In the genomic region with DNA sequence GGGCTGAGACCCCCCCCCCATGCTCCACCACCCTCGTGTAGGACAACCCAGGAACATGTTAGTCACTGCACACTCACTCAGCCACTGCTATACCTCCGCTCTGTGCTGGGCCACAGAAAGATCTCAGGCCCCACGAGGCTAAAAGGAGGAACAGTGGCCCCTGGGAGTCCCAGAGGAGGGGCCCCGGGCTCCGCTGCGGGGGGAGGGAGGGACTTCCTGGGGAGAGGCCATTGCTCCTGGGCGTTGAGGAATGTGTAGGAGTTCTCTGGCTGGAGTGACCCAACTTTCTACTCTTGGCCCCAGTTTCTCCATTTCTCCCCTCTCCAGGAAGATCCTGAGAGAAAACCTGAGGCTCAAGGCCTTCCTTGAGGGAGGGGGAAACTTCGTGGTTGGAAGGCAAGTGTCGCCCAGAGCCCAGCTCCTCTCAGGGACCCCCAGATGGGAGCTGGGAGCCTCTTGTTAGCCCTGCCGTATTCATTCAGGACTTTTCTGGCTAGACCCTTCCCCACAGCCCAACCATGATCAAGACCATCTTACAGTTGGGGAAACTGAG, we compare ENCODE assay signal across 22 cellular contexts. TPM values are rescaled to one million over a fixed set of nuclear protein-coding genes. Genes with fewer than 3 reads are reported as not detected.
A peak's percentile ranks its signal among the peaks of the same experiment; 100 is the strongest.
DNase-seq lines count a peak whose midpoint lies in the region; ATAC-seq, FAIRE-seq and TF ChIP-seq lines count a peak whose summit lies in the region.
"Had no signal": no experiment of that assay in that cellular context is flagged by ENCODE, and none has a peak within 500 bp of the region (broad histone marks: within the 10 kb centered on the region; RNA-seq: fewer than 3 reads in every experiment).

No MANE protein-coding gene starts in this region.

- TF ChIP-seq CTCF in HCT116 (IDR thresholded peaks at IDR 0.05 in 2 of 3, conservative IDR thresholded peaks at IDR 0.05 in 1 of 3; ENCODE audit: borderline replicate concordance in 1 of 3, insufficient read depth in 1 of 3, low read depth in 2 of 3, low read length in 2 of 3), result no peak

- H3K4me3 ChIP-seq in HCT116 (replicated peaks in 1 of 2; ENCODE audit: low read depth in 1 of 2, low read length in 2 of 2) (no peak overlapping the region), mesenchymal stem cell (ENCODE audit: insufficient read depth in 1 of 2, low read depth in 1 of 2, low read length in 2 of 2) (no peak overlapping the region)
- H3K4me3 ChIP-seq: heart left ventricle had no signal

- peaks cover 9 to 61% of the 10 kb centered on the region in 2 experiments; a peak in 3 of 4 replicates for H3K4me1 ChIP-seq in HCT116 (ENCODE audit: control insufficient read depth in 1 of 2, insufficient read depth in 2 of 2, low read length in 2 of 2)
- peaks cover 2% of the 10 kb centered on the region for H3K4me1 ChIP-seq in mesenchymal stem cell (ENCODE audit: control insufficient read depth, insufficient read depth, low read depth, low read length)

- H3K27me3 ChIP-seq in HCT116 (ENCODE audit: insufficient read depth, low read length) (no peaks in the 10 kb centered on the region), mesenchymal stem cell (ENCODE audit: control insufficient read depth in 1 of 2, insufficient read depth in 1 of 2, low read length in 2 of 2) (peaks cover 75 to 81% of the 10 kb centered on the region in 2 experiments)

- H3K79me1 ChIP-seq in mesenchymal stem cell (replicated peaks; ENCODE audit: low read length, poor library complexity, severe bottlenecking), result no peaks in the 10 kb centered on the region

- no peak for TF ChIP-seq POLR2A in HCT116 (IDR thresholded peaks at IDR 0.05; ENCODE audit: borderline replicate concordance, extremely low read depth, insufficient read depth, insufficient read length)

- intact Hi-C loops in activated CD4-positive, alpha-beta T cell treated with anti-CD3 and anti-CD28 coated beads for 36 hours (cut with DNase I, micrococcal nuclease), result loop anchor here (1.0 to 5.0 kb wide), 6 partner anchors 14 to 221 kb away; partner anchors contain the start of genes ONECUT3 (in 1 of the 2) and UQCR11 (in 1 of the 2)
- intact Hi-C loops in HCT116 (cut with micrococcal nuclease) (loop anchor here (1.0 kb wide), 1 partner anchor 95 kb away; no protein-coding TSS in a partner anchor), sciatic nerve (cut with DNase I) (loop anchor here (5.0 kb wide), 1 partner anchor 220 kb away; no protein-coding TSS in a partner anchor)

- CTCF ChIA-PET in activated CD4-positive, alpha-beta T cell treated with anti-CD3 and anti-CD28 coated beads for 36 hours (lab: Charles Lee), result interaction anchor here (0.6 to 2.5 kb wide), 6 partner anchors 9 to 697 kb away, joined by 3 to 20 read pairs (median 4); no protein-coding TSS in a partner anchor
- CTCF ChIA-PET in HCT116 (lab: Charles Lee), result interaction anchor here (1.0 to 1.2 kb wide), 3 partner anchors 19 to 221 kb away, joined by 3 to 5 read pairs (median 4); no protein-coding TSS in a partner anchor

- no peak overlapping the region for H2BK120ac ChIP-seq in mesenchymal stem cell (ENCODE audit: low read depth, low read length)

- H3K4me3 Mint-ChIP-seq in activated CD4-positive, alpha-beta T cell treated with anti-CD3 and anti-CD28 coated beads for 36 hours, result no peak overlapping the region
- H3K4me3 Mint-ChIP-seq: activated CD8-positive, alpha-beta memory T cell treated with anti-CD3 and anti-CD28 coated beads, Interleukin-2, amount 10 ng/mL, durations not matched to agents 7 days and 5 days; central memory CD8-positive, alpha-beta T cell; mesothelial cell of epicardium; natural killer cell had no signal

- H3K36me3 ChIP-seq in HCT116 (ENCODE audit: control insufficient read depth in 1 of 2, insufficient read depth in 2 of 2, low read length in 2 of 2) (0 out of 4 replicates have a peak, but pooled peaks cover 0 to 7% of the 10 kb centered on the region in 2 experiments), mesenchymal stem cell (ENCODE audit: control insufficient read depth in 1 of 2, insufficient read depth in 2 of 2, low read depth in 1 of 2, low read length in 2 of 2) (no peaks in the 10 kb centered on the region)
- H3K36me3 ChIP-seq: heart left ventricle had no signal

- H3K4me2 ChIP-seq in HCT116 (ENCODE audit: low read length) (peak overlapping the region; percentile 56), mesenchymal stem cell (ENCODE audit: low read length, poor library complexity, severe bottlenecking) (no peak overlapping the region)

- H2BK15ac ChIP-seq in mesenchymal stem cell (ENCODE audit: low read depth, poor library complexity, severe bottlenecking), result no peak overlapping the region

- POLR2A ChIA-PET in activated CD4-positive, alpha-beta T cell treated with anti-CD3 and anti-CD28 coated beads for 36 hours (lab: Charles Lee), result interaction anchor here (1.1 kb wide), 1 partner anchor 498 kb away, joined by 3 read pairs; no protein-coding TSS in a partner anchor
- POLR2A ChIA-PET in HCT116 (lab: Charles Lee), result no interaction called here

- no peak overlapping the region for H3K14ac ChIP-seq in mesenchymal stem cell (ENCODE audit: low read length in 2 of 2)

- no peaks in the 10 kb centered on the region for H3K4me1 Mint-ChIP-seq in activated CD4-positive, alpha-beta T cell treated with anti-CD3 and anti-CD28 coated beads for 36 hours
- H3K4me1 Mint-ChIP-seq: activated CD8-positive, alpha-beta memory T cell treated with anti-CD3 and anti-CD28 coated beads, Interleukin-2, amount 10 ng/mL, durations not matched to agents 7 days and 5 days; central memory CD8-positive, alpha-beta T cell; mesothelial cell of epicardium had no signal

- RAD21 ChIA-PET in HCT116 (lab: Charles Lee; ENCODE audit: low non-redundant PET in 1 of 2, low total read pairs in 2 of 2, uncharacterized antibody in 2 of 2, unreplicated experiment in 2 of 2), result no interaction called here

- BruUV-seq in HCT116 (replicated peaks; lab: Mats Ljungman, UMichigan), result no TSS peak

- H3K9ac ChIP-seq in HCT116 (ENCODE audit: low read length), result peak overlapping the region; percentile 28
- H3K9ac ChIP-seq in mesenchymal stem cell (ENCODE audit: low read length), result no peak overlapping the region

- H4K91ac ChIP-seq in mesenchymal stem cell (ENCODE audit: low read length), result no peak overlapping the region

- H2AFZ ChIP-seq in HCT116 (ENCODE audit: low read depth, low read length, poor library complexity, severe bottlenecking) (no peak overlapping the region), mesenchymal stem cell (ENCODE audit: low read depth, low read length) (no peak overlapping the region)

- H3K4ac ChIP-seq in mesenchymal stem cell (ENCODE audit: low read depth in 1 of 2, low read length in 2 of 2), result no peak overlapping the region

- no peak for DNase-seq in activated CD4-positive, alpha-beta T cell treated with anti-CD3 and anti-CD28 coated beads for 36 hours
- DNase-seq in activated CD4-positive, alpha-beta T cell treated with anti-CD3 and anti-CD28 coated beads, Interleukin-2, amount 50 U/mL, for 4 hours, result no peak
- DNase-seq in HCT116 (ENCODE audit: low read depth, low spot score) (no peak), RCC 7860 (ENCODE audit: low spot score) (peak; percentile 35), sciatic nerve (ENCODE audit: low spot score) (no peak), DMS79 (lab: John Stamatoyannopoulos, UW) (no peak), C1 segment of cervical spinal cord (lab: John Stamatoyannopoulos, UW) (no peak), mesenchymal stem cell (no peak)
- DNase-seq: AML-193, Calu3, NCI-H524 treated with DMSO at 0.1 percent for 48 hours had no signal

- FAIRE-seq in RCC 7860 (lab: Jason Lieb, UNC), result no peak
- FAIRE-seq: astrocyte had no signal

- H3K23ac ChIP-seq in mesenchymal stem cell (ENCODE audit: low read length in 2 of 2), result no peak overlapping the region

- H4K8ac ChIP-seq in mesenchymal stem cell (ENCODE audit: low read length), result no peak overlapping the region

- H3K9me3 ChIP-seq in HCT116 (ENCODE audit: control insufficient read depth in 1 of 2, insufficient read depth in 1 of 2, low read depth in 1 of 2, low read length in 2 of 2) (peaks cover 4 to 13% of the 10 kb centered on the region in 2 experiments; a peak in 3 of 4 replicates), mesenchymal stem cell (ENCODE audit: control insufficient read depth, low read length) (peaks cover 13% of the 10 kb centered on the region)

- H3K36me3 Mint-ChIP-seq in activated CD4-positive, alpha-beta T cell treated with anti-CD3 and anti-CD28 coated beads for 36 hours (ENCODE audit: low read depth), result peaks cover 3% of the 10 kb centered on the region
- H3K36me3 Mint-ChIP-seq: activated CD8-positive, alpha-beta memory T cell treated with anti-CD3 and anti-CD28 coated beads, Interleukin-2, amount 10 ng/mL, durations not matched to agents 7 days and 5 days had no signal

- no peaks in the 10 kb centered on the region for H4K20me1 ChIP-seq in HCT116 (ENCODE audit: insufficient read depth)

- no peak overlapping the region for H3K18ac ChIP-seq in mesenchymal stem cell (ENCODE audit: low read depth in 1 of 2, low read length in 2 of 2)

- no peak for TF ChIP-seq RAD21 in HCT116 (IDR thresholded peaks at IDR 0.05; ENCODE audit: low read depth)

- H3K9me2 ChIP-seq in HCT116 (ENCODE audit: insufficient read depth), result no peaks in the 10 kb centered on the region

- no peak overlapping the region for H2AK5ac ChIP-seq in mesenchymal stem cell (ENCODE audit: low read length, severe bottlenecking)

- peak; percentile 45 for ATAC-seq in activated CD4-positive, alpha-beta T cell treated with anti-CD3 and anti-CD28 coated beads for 36 hours
- peak; percentile 48 for ATAC-seq in HCT116
- peak; percentile 31 for ATAC-seq in sciatic nerve

- no peak overlapping the region for H2BK5ac ChIP-seq in mesenchymal stem cell (ENCODE audit: low read depth, low read length, poor library complexity, severe bottlenecking)

- 30% methylated on average over 5 of the region's 10 CpGs for WGBS in mesenchymal stem cell

- H3K79me2 ChIP-seq in HCT116 (ENCODE audit: insufficient read depth, low read length), result peaks cover 70% of the 10 kb centered on the region; the same call in 1 of the 2 replicates

- no peak overlapping the region for H2BK12ac ChIP-seq in mesenchymal stem cell (ENCODE audit: low read length in 2 of 2)

- H3K27ac Mint-ChIP-seq in activated CD4-positive, alpha-beta T cell treated with anti-CD3 and anti-CD28 coated beads for 36 hours, result no peak overlapping the region
- H3K27ac Mint-ChIP-seq: activated CD8-positive, alpha-beta memory T cell treated with anti-CD3 and anti-CD28 coated beads, Interleukin-2, amount 10 ng/mL, durations not matched to agents 7 days and 5 days; activated naive CD4-positive, alpha-beta T cell treated with anti-CD3 and anti-CD28 coated beads, Interleukin-2, amount 50 U/mL, for 72 hours; mesothelial cell of epicardium; natural killer cell had no signal

- H3K9me3 Mint-ChIP-seq in activated CD4-positive, alpha-beta T cell treated with anti-CD3 and anti-CD28 coated beads for 36 hours (ENCODE audit: low read depth), result peaks cover 15% of the 10 kb centered on the region

- peak overlapping the region; percentile 44; the same call in 1 of the 2 replicates for H3K27ac ChIP-seq in HCT116 (ENCODE audit: low read depth, low read length)
- no peak overlapping the region for H3K27ac ChIP-seq in mesenchymal stem cell (ENCODE audit: low read length, poor library complexity, severe bottlenecking)
- H3K27ac ChIP-seq: heart left ventricle had no signal

- H3K27me3 Mint-ChIP-seq in activated CD4-positive, alpha-beta T cell treated with anti-CD3 and anti-CD28 coated beads for 36 hours, result peaks cover 61% of the 10 kb centered on the region

RNA-seq across cellular contexts. Expression of gene ONECUT3, which starts 13.6 kb away (rescaled TPM):
- not detected for total RNA-seq in activated CD4-positive, alpha-beta T cell treated with anti-CD3 and anti-CD28 coated beads for 36 hours
- total RNA-seq in HCT116 (2021; ENCODE audit: unreplicated experiment), result 22.1 TPM
- polyA plus RNA-seq in HCT116 (2012), result 9.0 and 9.6 TPM in 2 replicates
- total RNA-seq in sciatic nerve, result not detected
- not detected for polyA plus RNA-seq in mesenchymal stem cell (2013, experiment 1 of 2)
- not detected for polyA plus RNA-seq in mesenchymal stem cell (2013, experiment 2 of 2)
- total RNA-seq: A172; activated CD8-positive, alpha-beta memory T cell treated with anti-CD3 and anti-CD28 coated beads, Interleukin-2, amount 10 ng/mL, durations not matched to agents 7 days and 5 days; activated naive CD4-positive, alpha-beta T cell treated with anti-CD3 and anti-CD28 coated beads, Interleukin-2, amount 50 U/mL, for 72 hours; astrocyte; G401; heart left ventricle; left colon; mesothelial cell of epicardium; natural killer cell; osteocyte had no signal
- polyA plus RNA-seq: heart left ventricle had no signal

RNA-seq across cellular contexts. Expression of gene ATP8B3, which starts 45.2 kb away (rescaled TPM):
- 1 to 10 TPM; 7.9 to 8.4 TPM for total RNA-seq in activated CD4-positive, alpha-beta T cell treated with anti-CD3 and anti-CD28 coated beads for 36 hours
- total RNA-seq in HCT116 (2021; ENCODE audit: unreplicated experiment) (17.0 TPM), sciatic nerve (2.3 TPM)
- 15.6 and 16.5 TPM in 2 replicates for polyA plus RNA-seq in HCT116 (2012)
- 3.5 TPM for polyA plus RNA-seq in mesenchymal stem cell (2013, experiment 1 of 2)
- 3.2 TPM for polyA plus RNA-seq in mesenchymal stem cell (2013, experiment 2 of 2)

Comparison
In these comparisons a context has a peak if more than half of its experiments do, and no peak if none do; other contexts are left out.
1. RNA of gene ONECUT3, which starts 13.6 kb away (total RNA-seq): 22.1 TPM in HCT116 (single experiment); not detected in activated CD4-positive, alpha-beta T cell treated with anti-CD3 and anti-CD28 coated beads for 36 hours and not detected in sciatic nerve (single experiment); every median in the first group is over 10 times any median in the second.
2. Peak in every context shown above with its lines, with median percentiles within 50 percentile points of each other: ATAC-seq.